In the genomic region with DNA sequence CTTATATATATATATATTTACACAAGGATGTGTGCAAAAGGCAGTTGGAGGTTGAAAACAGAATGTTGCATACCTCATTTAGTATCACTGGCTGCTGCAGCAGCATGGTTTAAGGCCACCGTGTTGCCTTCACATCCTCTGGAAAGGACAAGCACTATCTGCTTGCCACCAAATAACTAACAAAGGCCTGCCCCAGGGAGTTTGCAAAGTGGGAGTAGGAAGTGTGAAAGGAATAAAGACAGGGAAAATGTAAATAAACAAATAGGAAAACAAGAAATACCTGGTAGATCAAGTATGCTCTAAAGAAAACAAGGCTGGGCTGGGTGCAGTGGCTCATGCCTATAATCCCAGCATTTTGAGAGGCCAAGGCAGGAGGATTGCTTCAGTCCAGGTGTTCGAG, we compare ENCODE assay signal across 32 cellular contexts.
"Had no signal": no experiment of that assay in that cellular context is flagged by ENCODE, and none has a peak within 500 bp of the region (broad histone marks: within the 10 kb centered on the region; RNA-seq: fewer than 3 reads in every experiment).

No MANE protein-coding gene starts in this region.

- H3K27ac Mint-ChIP-seq: activated CD4-positive, alpha-beta memory T cell treated with anti-CD3 and anti-CD28 coated beads, Interleukin-2, amount 10 ng/mL, durations not matched to agents 7 days and 5 days; activated CD4-positive, alpha-beta T cell treated with anti-CD3 and anti-CD28 coated beads, Interleukin-2, amount 10 ng/mL, durations not matched to agents 7 days and 5 days; activated naive CD4-positive, alpha-beta T cell treated with anti-CD3 and anti-CD28 coated beads for 36 hours; activated naive CD4-positive, alpha-beta T cell treated with anti-CD3 and anti-CD28 coated beads, Interleukin-2, amount 50 U/mL, for 24 hours; activated naive CD8-positive, alpha-beta T cell treated with anti-CD3 and anti-CD28 coated beads for 36 hours; activated naive CD8-positive, alpha-beta T cell treated with anti-CD3 and anti-CD28 coated beads, Interleukin-2, amount 50 U/mL, for 24 hours; activated T-helper 1 cell treated with anti-CD3 and anti-CD28 coated beads, Interleukin-12 subunit alpha, Interleukin-12 subunit beta, Interleukin-2, Interleukin-4 antibody, amounts not matched to agents 30 ng/mL and 10 ng/mL and 1 ng/mL, durations not matched to agents 14 hours and 24 hours and 36 hours; activated T-helper 2 cell treated with anti-CD3 and anti-CD28 coated beads, Interferon-gamma antibody, Interleukin-2, Interleukin-4, amounts not matched to agents 10 μg/mL and 5 μg/mL and 100 μg/mL, durations not matched to agents 14 hours and 24 hours and 36 hours; T-cell; T-helper 1 cell treated with Interleukin-12 subunit alpha and Interleukin-12 subunit beta and Interleukin-4 antibody, amounts not matched to agents 30 μg/mL and 1 μg/mL, for 36 hours had no signal

- ATAC-seq: activated naive CD8-positive, alpha-beta T cell treated with anti-CD3 and anti-CD28 coated beads, Interleukin-2, amount 50 U/mL, for 24 hours; body of pancreas; foreskin keratinocyte; gastrocnemius medialis; heart left ventricle; T-cell had no signal

- H3K4me3 ChIP-seq: adrenal gland, body of pancreas, cardiac muscle cell, colonic mucosa, esophagus muscularis mucosa, gastrocnemius medialis, heart left ventricle had no signal

- H3K36me3 ChIP-seq: adrenal gland, cardiac muscle cell, colonic mucosa had no signal

- H3K27me3 ChIP-seq: adrenal gland, body of pancreas, colonic mucosa, esophagus muscularis mucosa, foreskin keratinocyte, gastrocnemius medialis, heart left ventricle had no signal

- H3K4me3 Mint-ChIP-seq: activated CD4-positive, alpha-beta memory T cell treated with anti-CD3 and anti-CD28 coated beads, Interleukin-2, amount 10 ng/mL, durations not matched to agents 7 days and 5 days; activated CD4-positive, alpha-beta T cell treated with anti-CD3 and anti-CD28 coated beads, Interleukin-2, amount 10 ng/mL, durations not matched to agents 7 days and 5 days; activated naive CD4-positive, alpha-beta T cell treated with anti-CD3 and anti-CD28 coated beads for 36 hours; activated naive CD4-positive, alpha-beta T cell treated with anti-CD3 and anti-CD28 coated beads, Interleukin-2, amount 50 U/mL, for 24 hours; activated naive CD8-positive, alpha-beta T cell treated with anti-CD3 and anti-CD28 coated beads for 36 hours; activated naive CD8-positive, alpha-beta T cell treated with anti-CD3 and anti-CD28 coated beads, Interleukin-2, amount 50 U/mL, for 24 hours; activated T-helper 1 cell treated with anti-CD3 and anti-CD28 coated beads, Interleukin-12 subunit alpha, Interleukin-12 subunit beta, Interleukin-2, Interleukin-4 antibody, amounts not matched to agents 30 ng/mL and 10 ng/mL and 1 ng/mL, durations not matched to agents 14 hours and 24 hours and 36 hours; T-cell; T-helper 1 cell treated with Interleukin-12 subunit alpha and Interleukin-12 subunit beta and Interleukin-4 antibody, amounts not matched to agents 30 μg/mL and 1 μg/mL, for 36 hours had no signal

- H3K27ac ChIP-seq: adrenal gland, body of pancreas, cardiac muscle cell, colonic mucosa, esophagus muscularis mucosa, foreskin keratinocyte, gastrocnemius medialis, heart left ventricle had no signal

- H3K27me3 Mint-ChIP-seq: activated CD4-positive, alpha-beta memory T cell treated with anti-CD3 and anti-CD28 coated beads, Interleukin-2, amount 10 ng/mL, durations not matched to agents 7 days and 5 days; activated CD4-positive, alpha-beta T cell treated with anti-CD3 and anti-CD28 coated beads, Interleukin-2, amount 10 ng/mL, durations not matched to agents 7 days and 5 days; activated naive CD4-positive, alpha-beta T cell treated with anti-CD3 and anti-CD28 coated beads, Interleukin-2, amount 50 U/mL, for 24 hours; activated naive CD8-positive, alpha-beta T cell treated with anti-CD3 and anti-CD28 coated beads for 36 hours; activated naive CD8-positive, alpha-beta T cell treated with anti-CD3 and anti-CD28 coated beads, Interleukin-2, amount 50 U/mL, for 24 hours; T-cell had no signal

- H3K36me3 Mint-ChIP-seq: activated naive CD8-positive, alpha-beta T cell treated with anti-CD3 and anti-CD28 coated beads for 36 hours had no signal

- H3K9me3 ChIP-seq: adrenal gland, body of pancreas, colonic mucosa, esophagus muscularis mucosa, gastrocnemius medialis, heart left ventricle had no signal

- H3K4me1 Mint-ChIP-seq: activated CD4-positive, alpha-beta memory T cell treated with anti-CD3 and anti-CD28 coated beads, Interleukin-2, amount 10 ng/mL, durations not matched to agents 7 days and 5 days; activated CD4-positive, alpha-beta T cell treated with anti-CD3 and anti-CD28 coated beads, Interleukin-2, amount 10 ng/mL, durations not matched to agents 7 days and 5 days; activated naive CD8-positive, alpha-beta T cell treated with anti-CD3 and anti-CD28 coated beads, Interleukin-2, amount 50 U/mL, for 24 hours had no signal

- H3K9me3 Mint-ChIP-seq: activated CD4-positive, alpha-beta memory T cell treated with anti-CD3 and anti-CD28 coated beads, Interleukin-2, amount 10 ng/mL, durations not matched to agents 7 days and 5 days; activated CD4-positive, alpha-beta T cell treated with anti-CD3 and anti-CD28 coated beads, Interleukin-2, amount 10 ng/mL, durations not matched to agents 7 days and 5 days; activated naive CD4-positive, alpha-beta T cell treated with anti-CD3 and anti-CD28 coated beads for 36 hours; activated naive CD4-positive, alpha-beta T cell treated with anti-CD3 and anti-CD28 coated beads, Interleukin-2, amount 50 U/mL, for 24 hours; activated naive CD8-positive, alpha-beta T cell treated with anti-CD3 and anti-CD28 coated beads for 36 hours; activated naive CD8-positive, alpha-beta T cell treated with anti-CD3 and anti-CD28 coated beads, Interleukin-2, amount 50 U/mL, for 24 hours; activated T-helper 1 cell treated with anti-CD3 and anti-CD28 coated beads, Interleukin-12 subunit alpha, Interleukin-12 subunit beta, Interleukin-2, Interleukin-4 antibody, amounts not matched to agents 30 ng/mL and 10 ng/mL and 1 ng/mL, durations not matched to agents 14 hours and 24 hours and 36 hours; activated T-helper 2 cell treated with anti-CD3 and anti-CD28 coated beads, Interferon-gamma antibody, Interleukin-2, Interleukin-4, amounts not matched to agents 10 μg/mL and 5 μg/mL and 100 μg/mL, durations not matched to agents 14 hours and 24 hours and 36 hours; T-cell; T-helper 1 cell treated with Interleukin-12 subunit alpha and Interleukin-12 subunit beta and Interleukin-4 antibody, amounts not matched to agents 30 μg/mL and 1 μg/mL, for 36 hours had no signal

- DNase-seq: activated CD4-positive, alpha-beta memory T cell treated with anti-CD3 and anti-CD28 coated beads, Interleukin-2, amount 10 ng/mL, durations not matched to agents 7 days and 5 days; activated CD4-positive, alpha-beta T cell treated with anti-CD3 and anti-CD28 coated beads for 1 hour; activated CD4-positive, alpha-beta T cell treated with anti-CD3 and anti-CD28 coated beads for 4 hours; activated CD4-positive, alpha-beta T cell treated with anti-CD3 and anti-CD28 coated beads, Interleukin-2, amount 10 ng/mL, durations not matched to agents 7 days and 5 days; activated CD4-positive, alpha-beta T cell treated with anti-CD3 and anti-CD28 coated beads, Interleukin-2, amount 50 U/mL, for 4 hours; activated CD8-positive, alpha-beta memory T cell treated with anti-CD3 and anti-CD28 coated beads, Interleukin-2, amount 50 U/mL, for 48 hours; activated effector memory CD4-positive, alpha-beta T cell treated with anti-CD3 and anti-CD28 coated beads, Interleukin-2, amount 50 U/mL, for 16 hours; activated naive CD4-positive, alpha-beta T cell treated with anti-CD3 and anti-CD28 coated beads for 36 hours; activated naive CD8-positive, alpha-beta T cell treated with anti-CD3 and anti-CD28 coated beads for 36 hours; activated naive CD8-positive, alpha-beta T cell treated with anti-CD3 and anti-CD28 coated beads, Interleukin-2, amount 50 U/mL, for 24 hours; activated T-cell treated with anti-CD3 and anti-CD28 coated beads, Interleukin-2, amount 50 U/mL, for 48 hours; adrenal gland; amygdala; aorta; body of pancreas; central memory CD4-positive, alpha-beta T cell; cerebellar nuclear complex; colonic mucosa; effector CD8-positive, alpha-beta T cell; erythroblast; foreskin keratinocyte; gastrocnemius medialis; glutamatergic neuron; heart left ventricle; T-cell; T1000 had no signal

- H3K4me1 ChIP-seq: body of pancreas, colonic mucosa, esophagus muscularis mucosa, heart left ventricle had no signal
